8 cellular contexts compared by ENCODE assay signal in genomic region chr20:32762754-32763201, GRCh38. TPM values are rescaled to one million over a fixed set of nuclear protein-coding genes. Genes with fewer than 3 reads are reported as not detected.
DNase-seq lines count a peak whose midpoint lies in the region; ATAC-seq and TF ChIP-seq lines count a peak whose summit lies in the region.

No MANE protein-coding gene starts in this region.

- H3K4me1 Mint-ChIP-seq in CD4-positive, alpha-beta T cell (ENCODE audit: low read depth): peaks cover 13% of the 10 kb centered on the region
- peaks cover 12 to 35% (median 23%) of the 10 kb centered on the region in 7 donors for H3K4me1 Mint-ChIP-seq in naive thymus-derived CD4-positive, alpha-beta T cell

- peak; percentile 35 for ATAC-seq in CD4-positive, alpha-beta T cell (ENCODE audit: poor library complexity)
- peak; percentile 39 for ATAC-seq in naive thymus-derived CD4-positive, alpha-beta T cell

- H3K36me3 ChIP-seq in Peyer's patch: no peaks in the 10 kb centered on the region
- H3K36me3 ChIP-seq in naive thymus-derived CD4-positive, alpha-beta T cell (ENCODE audit: control insufficient read depth in 2 of 3, insufficient read depth in 3 of 3, low read length in 3 of 3): no peaks in the 10 kb centered on the region

- peak in 2 of 10 experiments; percentile 7 to 13 for DNase-seq in CD4-positive, alpha-beta T cell
- DNase-seq in GM20000 (ENCODE audit: low spot score) (peak; percentile 65), Peyer's patch (no peak), dorsolateral prefrontal cortex (peak in 1 of 10 donors; percentile 6), NCI-H526 treated with DMSO at 0.1 percent for 48 hours (lab: John Stamatoyannopoulos, UW) (no peak), LoVo (ENCODE audit: low spot score) (no peak), middle frontal gyrus (ENCODE audit: extremely low spot score, low spot score) (no peak)
- DNase-seq in naive thymus-derived CD4-positive, alpha-beta T cell: peak in 4 of 9 donors; percentile 35 to 47 (median 40)

- no peaks in the 10 kb centered on the region for H3K36me3 Mint-ChIP-seq in CD4-positive, alpha-beta T cell (ENCODE audit: low read depth)
- H3K36me3 Mint-ChIP-seq in naive thymus-derived CD4-positive, alpha-beta T cell: no peaks in the 10 kb centered on the region

- no peak for TF ChIP-seq POLR2A in Peyer's patch (IDR thresholded peaks at IDR 0.05)

- H3K27ac ChIP-seq in CD4-positive, alpha-beta T cell (ENCODE audit: low read depth, low read length): no peak overlapping the region
- H3K27ac ChIP-seq in Peyer's patch (peak overlapping the region in 1 of 4 donors; percentile 36), dorsolateral prefrontal cortex (peak overlapping the region in 4 of 59 donors; percentile 36 to 70 (median 45))
- no peak overlapping the region for H3K27ac ChIP-seq in naive thymus-derived CD4-positive, alpha-beta T cell (ENCODE audit: low read depth, low read length)

- H3K27me3 Mint-ChIP-seq in CD4-positive, alpha-beta T cell: no peaks in the 10 kb centered on the region
- peaks cover 0 to 25% (median 0%) of the 10 kb centered on the region in 5 donors for H3K27me3 Mint-ChIP-seq in naive thymus-derived CD4-positive, alpha-beta T cell

- H3K9me3 ChIP-seq in CD4-positive, alpha-beta T cell (ENCODE audit: control insufficient read depth, low read length): no peaks in the 10 kb centered on the region
- H3K9me3 ChIP-seq in Peyer's patch: no peaks in the 10 kb centered on the region
- no peaks in the 10 kb centered on the region for H3K9me3 ChIP-seq in naive thymus-derived CD4-positive, alpha-beta T cell (ENCODE audit: control insufficient read depth in 2 of 3, low read length in 3 of 3)

- no peak overlapping the region for H3K27ac Mint-ChIP-seq in CD4-positive, alpha-beta T cell
- peak overlapping the region in 7 of 9 donors; percentile 33 to 81 (median 75) for H3K27ac Mint-ChIP-seq in naive thymus-derived CD4-positive, alpha-beta T cell

- intact Hi-C loops in CD4-positive, alpha-beta T cell (cut with DNase I, micrococcal nuclease): loop anchor here in 1 of 2 experiments (1.0 kb wide), 1 partner anchor 19 kb away; the partner anchor contains the start of gene COMMD7
- intact Hi-C loops in dorsolateral prefrontal cortex (cut with DNase I): loop anchor here in 1 of 2 donors (5.0 kb wide), 1 partner anchor 60 kb away; no protein-coding TSS in a partner anchor
- intact Hi-C loops in naive thymus-derived CD4-positive, alpha-beta T cell (cut with micrococcal nuclease): loop anchor here (1.0 to 2.0 kb wide), 2 partner anchors 14 to 19 kb away; partner anchors contain the start of gene COMMD7 (in 2 of the 2)

- H3K9me3 Mint-ChIP-seq in CD4-positive, alpha-beta T cell: no peaks in the 10 kb centered on the region
- H3K9me3 Mint-ChIP-seq in naive thymus-derived CD4-positive, alpha-beta T cell: no peaks in the 10 kb centered on the region

- TF ChIP-seq CTCF in CD4-positive, alpha-beta T cell (IDR thresholded peaks at IDR 0.05): no peak
- no peak for TF ChIP-seq CTCF in GM20000 (IDR thresholded peaks at IDR 0.05; ENCODE audit: extremely low read depth, missing control alignments)
- TF ChIP-seq CTCF in Peyer's patch (IDR thresholded peaks at IDR 0.05): no peak
- no peak for TF ChIP-seq CTCF in dorsolateral prefrontal cortex (IDR thresholded peaks at IDR 0.05 in 54 of 56, conservative IDR thresholded peaks at IDR 0.05 in 2 of 56; ENCODE audit: low read depth in 1 of 56, partially characterized antibody in 56 of 56)

- H3K4me1 ChIP-seq in Peyer's patch: peaks cover 0 to 21% (median 6%) of the 10 kb centered on the region in 4 donors
- peaks cover 0 to 11% of the 10 kb centered on the region in 2 donors for H3K4me1 ChIP-seq in naive thymus-derived CD4-positive, alpha-beta T cell (ENCODE audit: control insufficient read depth in 2 of 2, insufficient read depth in 2 of 2, low read length in 2 of 2)

- peak overlapping the region; percentile 88 for H3K4me3 Mint-ChIP-seq in CD4-positive, alpha-beta T cell
- H3K4me3 Mint-ChIP-seq in naive thymus-derived CD4-positive, alpha-beta T cell: peak overlapping the region; percentile 85 to 94 (median 88)

- H3K4me3 ChIP-seq in Peyer's patch (peak overlapping the region; percentile 52 to 95 (median 88)), dorsolateral prefrontal cortex (peak overlapping the region; percentile 48 to 86 (median 75))
- peak overlapping the region; percentile 57 for H3K4me3 ChIP-seq in naive thymus-derived CD4-positive, alpha-beta T cell (ENCODE audit: low read length)

- POLR2A ChIA-PET in CD4-positive, alpha-beta T cell (lab: Charles Lee): interaction anchor here (0.7 to 2.4 kb wide), 4 partner anchors 8 to 182 kb away, joined by 3 to 22 read pairs (median 8); partner anchors contain the start of gene COMMD7
- POLR2A ChIA-PET in naive thymus-derived CD4-positive, alpha-beta T cell (lab: Charles Lee): interaction anchor here (2.4 kb wide), 1 partner anchor 20 kb away, joined by 16 read pairs; the partner anchor contains the start of gene COMMD7

- no peaks in the 10 kb centered on the region for H3K27me3 ChIP-seq in CD4-positive, alpha-beta T cell (ENCODE audit: control insufficient read depth, insufficient read depth, low read length)
- no peaks in the 10 kb centered on the region for H3K27me3 ChIP-seq in Peyer's patch
- no peaks in the 10 kb centered on the region for H3K27me3 ChIP-seq in dorsolateral prefrontal cortex
- H3K27me3 ChIP-seq in naive thymus-derived CD4-positive, alpha-beta T cell (ENCODE audit: control insufficient read depth in 2 of 2, insufficient read depth in 2 of 2, low read length in 2 of 2): no peaks in the 10 kb centered on the region

- CTCF ChIA-PET in CD4-positive, alpha-beta T cell (lab: Charles Lee): interaction anchor here (1.0 to 2.7 kb wide), 7 partner anchors 10 to 26 kb away, joined by 3 to 16 read pairs (median 4); partner anchors contain the start of gene COMMD7
- CTCF ChIA-PET in naive thymus-derived CD4-positive, alpha-beta T cell (lab: Charles Lee): interaction anchor here (0.9 to 2.0 kb wide), 5 partner anchors 16 to 241 kb away, joined by 3 to 8 read pairs (median 4); partner anchors contain the start of gene C20orf203

RNA-seq across cellular contexts. Expression of gene DNMT3B, which starts 0.6 kb away (rescaled TPM):
- total RNA-seq in CD4-positive, alpha-beta T cell: under 1 TPM; 0.28 to 0.33 TPM
- total RNA-seq in Peyer's patch: 1 to 10 TPM in 1 of 4 donors, under 1 TPM in 3; 0.67 to 4.1 (median 0.86) TPM
- total RNA-seq in dorsolateral prefrontal cortex: 1 to 10 TPM in 101 of 120 experiments, under 1 TPM in 19; 0.67 to 2.8 (median 1.5) TPM
- total RNA-seq in naive thymus-derived CD4-positive, alpha-beta T cell: 1 to 10 TPM in 1 of 5 experiments, under 1 TPM in 4; 0.32 to 2.5 (median 0.66) TPM
- under 1 TPM; 0.33 to 0.72 TPM for polyA plus RNA-seq in naive thymus-derived CD4-positive, alpha-beta T cell

RNA-seq across cellular contexts. Expression of gene COMMD7, which starts 19.5 kb away (rescaled TPM):
- 10 to 100 TPM; 30.3 to 30.4 TPM for total RNA-seq in CD4-positive, alpha-beta T cell
- total RNA-seq in Peyer's patch: 10 to 100 TPM in 2 of 4 donors, 1 to 10 TPM in 2; 7.9 to 16.3 (median 10.5) TPM
- 10 to 100 TPM; 29.7 to 61.6 (median 45.3) TPM for total RNA-seq in dorsolateral prefrontal cortex
- 10 to 100 TPM; 31.5 to 66.3 (median 40.3) TPM for total RNA-seq in naive thymus-derived CD4-positive, alpha-beta T cell
- 100 to 1,000 TPM; 141 TPM for polyA plus RNA-seq in naive thymus-derived CD4-positive, alpha-beta T cell

RNA-seq across cellular contexts. Expression of gene MAPRE1, which starts 57.0 kb away (rescaled TPM):
- total RNA-seq in CD4-positive, alpha-beta T cell: 100 to 1,000 TPM; 130 TPM
- total RNA-seq in Peyer's patch (10 to 100 TPM; 39.2 to 84.2 (median 41.9) TPM), dorsolateral prefrontal cortex (100 to 1,000 TPM in 1 of 120 experiments, 10 to 100 TPM in 119; 50.9 to 101 (median 67.3) TPM)
- total RNA-seq in naive thymus-derived CD4-positive, alpha-beta T cell: 100 to 1,000 TPM in 3 of 5 experiments, 10 to 100 TPM in 2; 83.0 to 118 (median 107) TPM
- polyA plus RNA-seq in naive thymus-derived CD4-positive, alpha-beta T cell: 100 to 1,000 TPM in 1 of 2 donors, 10 to 100 TPM in 1; 91.3 to 105 TPM
